ENCODE assay signal across 27 cellular contexts in the genomic region with DNA sequence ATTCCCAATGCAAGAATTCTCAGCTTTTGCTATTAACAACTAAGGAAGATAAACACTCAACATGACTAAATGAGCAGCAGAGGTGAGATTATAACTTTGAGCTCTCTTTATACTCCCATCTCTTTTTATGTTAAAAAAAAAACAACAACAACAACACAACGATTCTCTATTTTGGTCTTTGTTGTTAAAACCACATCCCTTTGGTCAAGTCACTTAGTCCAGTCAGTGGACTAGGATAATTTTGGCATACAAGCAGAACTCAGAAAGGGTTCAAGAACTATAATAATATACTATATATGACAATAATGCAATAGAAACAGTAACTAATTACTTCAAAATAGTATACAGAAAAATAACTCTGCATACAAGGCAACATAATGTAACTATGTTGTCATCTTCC.
"Had no signal": no experiment of that assay in that cellular context is flagged by ENCODE, and none has a peak within 500 bp of the region (broad histone marks: within the 10 kb centered on the region; RNA-seq: fewer than 3 reads in every experiment).

No MANE protein-coding gene starts in this region.

- H2AFZ ChIP-seq: hepatocyte, neural progenitor cell, parathyroid adenoma had no signal

- H3K27me3 ChIP-seq: esophagus muscularis mucosa, foreskin keratinocyte, gastroesophageal sphincter, heart left ventricle, hepatocyte, left lung, neural progenitor cell, thyroid gland, vagina had no signal

- H3K4me1 Mint-ChIP-seq: nephron; neural progenitor cell; stimulated activated naive CD8-positive, alpha-beta T cell treated with anti-CD3 and anti-CD28 coated beads, Interleukin-15, amount 100 ng/mL, for 72 hours had no signal

- H3K27ac Mint-ChIP-seq: naive thymus-derived CD4-positive, alpha-beta T cell; nephron; neural progenitor cell had no signal

- H3K4me1 ChIP-seq: esophagus muscularis mucosa, foreskin keratinocyte, gastroesophageal sphincter, heart left ventricle, left lung, neural progenitor cell, thyroid gland, vagina had no signal

- H3K4me3 ChIP-seq: esophagus muscularis mucosa, gastroesophageal sphincter, heart left ventricle, hepatocyte, left lung, neural progenitor cell, smooth muscle cell, thyroid gland, vagina had no signal

- H3K4me3 Mint-ChIP-seq: naive thymus-derived CD4-positive, alpha-beta T cell; nephron; neural progenitor cell; stimulated activated naive CD8-positive, alpha-beta T cell treated with anti-CD3 and anti-CD28 coated beads, Interleukin-15, amount 100 ng/mL, for 72 hours had no signal

- H3K9me3 ChIP-seq: esophagus muscularis mucosa, gastroesophageal sphincter, left lung, thyroid gland, vagina had no signal

- H3K79me2 ChIP-seq: hepatocyte had no signal

- H3K4me2 ChIP-seq: hepatocyte, neural progenitor cell, smooth muscle cell had no signal

- H3K9ac ChIP-seq: neural progenitor cell, parathyroid adenoma had no signal

- H3K9me3 Mint-ChIP-seq: nephron, neural progenitor cell had no signal

- H3K36me3 ChIP-seq: esophagus muscularis mucosa, gastroesophageal sphincter, heart left ventricle, left lung, neural progenitor cell, thyroid gland, vagina had no signal

- H3K27ac ChIP-seq: esophagus muscularis mucosa, foreskin keratinocyte, gastroesophageal sphincter, heart left ventricle, hepatocyte, left lung, neural progenitor cell, parathyroid adenoma, thyroid gland, vagina had no signal

- H3K27me3 Mint-ChIP-seq: naive thymus-derived CD4-positive, alpha-beta T cell; progenitor cell of endocrine pancreas; stimulated activated naive CD8-positive, alpha-beta T cell treated with anti-CD3 and anti-CD28 coated beads, Interleukin-15, amount 100 ng/mL, for 72 hours had no signal

- DNase-seq: dermis blood vessel endothelial cell; effector memory CD4-positive, alpha-beta T cell; heart left ventricle; left cardiac atrium; left lung; mammary epithelial cell; mesendoderm; midbrain; naive thymus-derived CD4-positive, alpha-beta T cell; stimulated activated CD4-positive, alpha-beta T cell treated with anti-CD3 and anti-CD28 coated beads, Interleukin-12 subunit alpha, Interleukin-12 subunit beta, amount 100 ng/mL, for 4 hours; stimulated activated CD4-positive, alpha-beta T cell treated with anti-CD3 and anti-CD28 coated beads, Interleukin-1b, Interleukin-23, amount 100 ng/mL, for 48 hours; stimulated activated CD4-positive, alpha-beta T cell treated with anti-CD3 and anti-CD28 coated beads, Interleukin-4, amount 100 ng/mL, for 1 hour; stimulated activated CD8-positive, alpha-beta memory T cell treated with anti-CD3 and anti-CD28 coated beads, Interleukin-4, amount 100 ng/mL, for 48 hours; stimulated activated naive CD4-positive, alpha-beta T cell; stimulated activated naive CD8-positive, alpha-beta T cell treated with anti-CD3 and anti-CD28 coated beads, Interleukin-15, amount 100 ng/mL, for 72 hours; thyroid gland had no signal

- ATAC-seq: gastroesophageal sphincter; heart left ventricle; left cardiac atrium; left lung; naive thymus-derived CD4-positive, alpha-beta T cell; sciatic nerve; stimulated activated naive CD8-positive, alpha-beta T cell treated with anti-CD3 and anti-CD28 coated beads, Interleukin-15, amount 100 ng/mL, for 72 hours had no signal
